ENCODE assay signal across 9 cellular contexts in genomic region chr13:109781384-109782065, GRCh38. TPM values are rescaled to one million over a fixed set of nuclear protein-coding genes. Genes with fewer than 3 reads are reported as not detected.
DNase-seq lines count a peak whose midpoint lies in the region; ATAC-seq and TF ChIP-seq lines count a peak whose summit lies in the region.
"Had no signal": no experiment of that assay in that cellular context is flagged by ENCODE, and none has a peak within 500 bp of the region (broad histone marks: within the 10 kb centered on the region; RNA-seq: fewer than 3 reads in every experiment).

No MANE protein-coding gene starts in this region.

- in situ Hi-C loops in astrocyte of the spinal cord (cut with HindIII; ENCODE audit: low sequenced_read_pairs) = no loop called here

- no peaks in the 10 kb centered on the region for H3K9me3 ChIP-seq in testis

- intact Hi-C loops in testis (cut with DNase I; ENCODE audit: low total_unique reads) = loop anchor here (10.0 kb wide), 2 partner anchors 637 to 827 kb away; no protein-coding TSS in a partner anchor

- peak; percentile 5 for ATAC-seq in left lobe of liver
- no peak for ATAC-seq in GM18520 (IDR thresholded peaks at IDR 0.05; ENCODE audit: unreplicated experiment)
- no peak for ATAC-seq in GM21737 (IDR thresholded peaks at IDR 0.05; ENCODE audit: unreplicated experiment)

- H3K4me1 ChIP-seq in testis = peaks cover 36% of the 10 kb centered on the region

- WGBS in testis, 2 donors = 20 to 21% methylated on average over 24 to 28 of the region's 28 CpGs

- H3K27ac ChIP-seq in testis = peak overlapping the region; percentile 27 to 70

- no peak for TF ChIP-seq POLR2A in testis (IDR thresholded peaks at IDR 0.05)

- TF ChIP-seq CTCF in astrocyte of the spinal cord (IDR thresholded peaks at IDR 0.05; ENCODE audit: low read depth, low read length) (no peak), testis (IDR thresholded peaks at IDR 0.05) (no peak)

- no peaks in the 10 kb centered on the region for H3K27me3 ChIP-seq in testis

- DNase-seq in NCI-H510A treated with DMSO at 0.1 percent for 48 hours (lab: John Stamatoyannopoulos, UW) = peak; percentile 44
- DNase-seq in NCI-H510A (lab: John Stamatoyannopoulos, UW) = no peak
- peak; percentile 30 for DNase-seq in astrocyte of the spinal cord (ENCODE audit: low read depth, low spot score)
- no peak for DNase-seq in left lobe of liver (ENCODE audit: low spot score)
- DNase-seq in testis = peak; percentile 66
- DNase-seq in activated T-cell treated with anti-CD3 and anti-CD28 coated beads, Interleukin-2, amount 50 U/mL, for 1 hour = no peak
- DNase-seq: effector CD8-positive, alpha-beta T cell had no signal

- no peaks in the 10 kb centered on the region for H3K36me3 ChIP-seq in testis (ENCODE audit: low read depth, missing control alignments)

- H3K4me3 ChIP-seq in astrocyte of the spinal cord (ENCODE audit: low read depth, low read length) (peak overlapping the region; percentile 51), testis (peak overlapping the region; percentile 40 to 81)

RNA-seq across cellular contexts. Expression of gene IRS2, which starts 4.9 kb away (rescaled TPM):
- 13.1 TPM for total RNA-seq in left lobe of liver
- 10 to 100 TPM; 23.9 to 33.4 TPM for total RNA-seq in testis
- 6.9 TPM for polyA plus RNA-seq in testis (ENCODE audit: insufficient read depth, low read depth, low replicate concordance)

Comparison
In these comparisons a context has a peak if more than half of its experiments do, and no peak if none do; other contexts are left out.
1. DNase-seq: peak in NCI-H510A treated with DMSO at 0.1 percent for 48 hours (single experiment), astrocyte of the spinal cord (single experiment) and testis (single experiment); none in NCI-H510A (single experiment), left lobe of liver (single experiment) and activated T-cell treated with anti-CD3 and anti-CD28 coated beads, Interleukin-2, amount 50 U/mL, for 1 hour (single experiment).